1 cellular context compared by ENCODE assay signal in the genomic region with DNA sequence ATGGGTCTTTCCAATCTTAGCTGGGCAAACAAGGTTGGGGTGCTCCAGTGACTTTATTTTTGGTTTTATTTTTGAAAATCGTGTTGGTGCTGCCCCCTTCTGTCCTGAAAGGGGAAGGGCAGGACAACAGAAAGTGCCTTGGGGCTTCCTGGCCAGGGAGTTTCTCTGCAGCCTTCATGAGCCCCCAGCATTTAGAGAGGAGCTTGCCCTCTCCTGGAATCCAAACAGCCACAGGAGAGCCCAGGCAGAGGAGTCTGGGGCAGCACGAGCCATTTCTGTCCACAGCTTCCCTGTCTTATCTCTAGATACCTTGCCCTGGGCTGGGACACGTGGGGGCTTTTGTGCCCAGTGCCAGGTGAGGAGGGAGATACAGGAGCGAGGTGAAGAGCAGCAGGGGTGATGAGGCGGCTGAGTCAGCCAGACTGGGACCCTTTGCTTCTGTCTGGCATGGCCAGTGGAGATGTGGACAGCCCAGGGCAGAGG.
TF ChIP-seq lines count a peak whose summit lies in the region.

No MANE protein-coding gene starts in this region.

TF ChIP-seq in K562, 482 proteins besides CTCF, POLR2A, EP300 and RAD21:
- TF ChIP-seq, protein P1, sequence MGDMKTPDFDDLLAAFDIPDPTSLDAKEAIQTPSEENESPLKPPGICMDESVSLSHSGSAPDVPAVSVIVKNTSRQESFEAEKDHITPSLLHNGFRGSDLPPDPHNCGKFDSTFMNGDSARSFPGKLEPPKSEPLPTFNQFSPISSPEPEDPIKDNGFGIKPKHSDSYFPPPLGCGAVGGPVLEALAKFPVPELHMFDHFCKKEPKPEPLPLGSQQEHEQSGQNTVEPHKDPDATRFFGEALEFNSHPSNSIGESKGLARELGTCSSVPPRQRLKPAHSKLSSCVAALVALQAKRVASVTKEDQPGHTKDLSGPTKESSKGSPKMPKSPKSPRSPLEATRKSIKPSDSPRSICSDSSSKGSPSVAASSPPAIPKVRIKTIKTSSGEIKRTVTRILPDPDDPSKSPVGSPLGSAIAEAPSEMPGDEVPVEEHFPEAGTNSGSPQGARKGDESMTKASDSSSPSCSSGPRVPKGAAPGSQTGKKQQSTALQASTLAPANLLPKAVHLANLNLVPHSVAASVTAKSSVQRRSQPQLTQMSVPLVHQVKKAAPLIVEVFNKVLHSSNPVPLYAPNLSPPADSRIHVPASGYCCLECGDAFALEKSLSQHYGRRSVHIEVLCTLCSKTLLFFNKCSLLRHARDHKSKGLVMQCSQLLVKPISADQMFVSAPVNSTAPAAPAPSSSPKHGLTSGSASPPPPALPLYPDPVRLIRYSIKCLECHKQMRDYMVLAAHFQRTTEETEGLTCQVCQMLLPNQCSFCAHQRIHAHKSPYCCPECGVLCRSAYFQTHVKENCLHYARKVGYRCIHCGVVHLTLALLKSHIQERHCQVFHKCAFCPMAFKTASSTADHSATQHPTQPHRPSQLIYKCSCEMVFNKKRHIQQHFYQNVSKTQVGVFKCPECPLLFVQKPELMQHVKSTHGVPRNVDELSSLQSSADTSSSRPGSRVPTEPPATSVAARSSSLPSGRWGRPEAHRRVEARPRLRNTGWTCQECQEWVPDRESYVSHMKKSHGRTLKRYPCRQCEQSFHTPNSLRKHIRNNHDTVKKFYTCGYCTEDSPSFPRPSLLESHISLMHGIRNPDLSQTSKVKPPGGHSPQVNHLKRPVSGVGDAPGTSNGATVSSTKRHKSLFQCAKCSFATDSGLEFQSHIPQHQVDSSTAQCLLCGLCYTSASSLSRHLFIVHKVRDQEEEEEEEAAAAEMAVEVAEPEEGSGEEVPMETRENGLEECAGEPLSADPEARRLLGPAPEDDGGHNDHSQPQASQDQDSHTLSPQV (IDR thresholded peaks at IDR 0.05) = 0 out of 2 replicates have a peak, but pooled peaks have one; percentile 22
- TF ChIP-seq ZNF695 (CRISPR knock-in tag; IDR thresholded peaks at IDR 0.05) = no peak
